18 cellular contexts compared by ENCODE assay signal in genomic region chr1:187226396-187226795, GRCh38.
DNase-seq lines count a peak whose midpoint lies in the region; ATAC-seq, FAIRE-seq and TF ChIP-seq lines count a peak whose summit lies in the region.
"Had no signal": no experiment of that assay in that cellular context is flagged by ENCODE, and none has a peak within 500 bp of the region (broad histone marks: within the 10 kb centered on the region; RNA-seq: fewer than 3 reads in every experiment).

No MANE protein-coding gene starts in this region.

- no peak for ATAC-seq in body of pancreas
- ATAC-seq: Panc1 had no signal

- H3K27me3 Mint-ChIP-seq in chondrocyte (ENCODE audit: low read depth): peaks cover 4% of the 10 kb centered on the region
- H3K27me3 Mint-ChIP-seq: CD4-positive, alpha-beta memory T cell had no signal

- no peaks in the 10 kb centered on the region for H3K4me1 Mint-ChIP-seq in chondrocyte (ENCODE audit: low read depth)
- H3K4me1 Mint-ChIP-seq: CD4-positive, alpha-beta memory T cell had no signal

- no peaks in the 10 kb centered on the region for H3K9me3 ChIP-seq in body of pancreas
- H3K9me3 ChIP-seq: BE2C had no signal

- no peak overlapping the region for H3K27ac ChIP-seq in body of pancreas

- DNase-seq in D721Med (ENCODE audit: insufficient read length, low spot score): no peak
- peak; percentile 44 for DNase-seq in HS-5 (ENCODE audit: low read depth)
- DNase-seq in bronchial epithelial cell (ENCODE audit: low read depth): peak; percentile 53
- DNase-seq in iris pigment epithelial cell (ENCODE audit: low read depth): peak; percentile 51
- no peak for DNase-seq in chondrocyte (ENCODE audit: low spot score)
- DNase-seq in GF-D8 (lab: John Stamatoyannopoulos, UW): no peak
- DNase-seq in LoVo (ENCODE audit: low spot score): no peak
- no peak for DNase-seq in body of pancreas
- DNase-seq: ACHN; BE2C; CD4-positive, alpha-beta memory T cell; DND-41; NCI-H1048; NCI-H146; NCI-H446; SHP77 treated with DMSO at 0.1 percent for 48 hours had no signal

- WGBS in body of pancreas, 2 donors: 56 to 62% methylated on average over 2 of the region's 2 CpGs

- TF ChIP-seq CTCF in D721Med (IDR thresholded peaks at IDR 0.05; ENCODE audit: insufficient read depth, missing control alignments) (no peak), bronchial epithelial cell (IDR thresholded peaks at IDR 0.05; ENCODE audit: insufficient read depth, low read length, severe bottlenecking) (no peak), chondrocyte (IDR thresholded peaks at IDR 0.05) (no peak), body of pancreas (IDR thresholded peaks at IDR 0.05) (no peak)

- peak; percentile 21 for FAIRE-seq in D721Med (lab: Jason Lieb, UNC)
- no peak for FAIRE-seq in bronchial epithelial cell (lab: Jason Lieb, UNC)
- FAIRE-seq: HTR-8/SVneo had no signal

- no peak overlapping the region for H3K27ac Mint-ChIP-seq in chondrocyte (ENCODE audit: unreplicated experiment)
- H3K27ac Mint-ChIP-seq: CD4-positive, alpha-beta memory T cell had no signal

- no peaks in the 10 kb centered on the region for H3K9me3 Mint-ChIP-seq in chondrocyte (ENCODE audit: low read depth)

- no peak overlapping the region for H3K4me3 Mint-ChIP-seq in chondrocyte (ENCODE audit: unreplicated experiment)
- H3K4me3 Mint-ChIP-seq: CD4-positive, alpha-beta memory T cell had no signal

- no peaks in the 10 kb centered on the region for H3K36me3 Mint-ChIP-seq in chondrocyte (ENCODE audit: low read depth)
- H3K36me3 Mint-ChIP-seq: CD4-positive, alpha-beta memory T cell had no signal

- H3K36me3 ChIP-seq in bronchial epithelial cell (ENCODE audit: control insufficient read depth, insufficient read depth, low read length) (no peaks in the 10 kb centered on the region), body of pancreas (replicated peaks in 1 of 2; ENCODE audit: insufficient read depth in 1 of 2, low read depth in 2 of 2) (no peaks in the 10 kb centered on the region)
- H3K36me3 ChIP-seq: BE2C had no signal

- intact Hi-C loops in body of pancreas (cut with DNase I): no loop called here

- H3K4me3 ChIP-seq in bronchial epithelial cell (ENCODE audit: low read depth, low read length): no peak overlapping the region
- H3K4me3 ChIP-seq in body of pancreas: no peak overlapping the region

- H3K27me3 ChIP-seq in bronchial epithelial cell (ENCODE audit: control insufficient read depth, insufficient read depth, low read length) (no peaks in the 10 kb centered on the region), body of pancreas (no peaks in the 10 kb centered on the region)
- H3K27me3 ChIP-seq: BE2C had no signal

- no peak for TF ChIP-seq POLR2A in body of pancreas (IDR thresholded peaks at IDR 0.05)

- H3K4me1 ChIP-seq in body of pancreas: no peaks in the 10 kb centered on the region
- H3K4me1 ChIP-seq: BE2C had no signal

Comparison
In these comparisons a context has a peak if more than half of its experiments do, and no peak if none do; other contexts are left out.
1. DNase-seq: peak in HS-5 (single experiment), bronchial epithelial cell (single experiment) and iris pigment epithelial cell (single experiment); none in D721Med (single experiment), chondrocyte (single experiment), GF-D8 (single experiment), LoVo (single experiment) and body of pancreas (0 of 4).